Comparison of ENCODE assay signal across 9 cellular contexts in genomic region chr12:57096748-57097553, GRCh38. TPM values are rescaled to one million over a fixed set of nuclear protein-coding genes. Genes with fewer than 3 reads are reported as not detected.
A peak's percentile ranks its signal among the peaks of the same experiment; 100 is the strongest.
DNase-seq lines count a peak whose midpoint lies in the region; ATAC-seq and TF ChIP-seq lines count a peak whose summit lies in the region.
"Had no signal": no experiment of that assay in that cellular context is flagged by ENCODE, and none has a peak within 500 bp of the region (broad histone marks: within the 10 kb centered on the region; RNA-seq: fewer than 3 reads in every experiment).

No MANE protein-coding gene starts in this region.

- in situ Hi-C loops in mammary epithelial cell (cut with MboI; ENCODE audit: low sequenced_read_pairs in 2 of 2) (no loop called here), ACHN (cut with HindIII; ENCODE audit: low pct_ligation_motif_present, low pct_unique_long_range_greater_than_20kb, low sequenced_read_pairs) (no loop called here)

- H3K4me3 Mint-ChIP-seq in CD4-positive, alpha-beta memory T cell = no peak overlapping the region
- H3K4me3 Mint-ChIP-seq: effector memory CD8-positive, alpha-beta T cell had no signal

- peak overlapping the region; percentile 40 for H3K18ac ChIP-seq in neuronal stem cell (ENCODE audit: low read length)

- no peak overlapping the region for H3K4me2 ChIP-seq in mammary epithelial cell (ENCODE audit: insufficient read depth, low read depth, low read length)
- H3K4me2 ChIP-seq in neuronal stem cell (ENCODE audit: insufficient read depth, low read length, poor library complexity, severe bottlenecking) = no peak overlapping the region

- no peak overlapping the region for H3K14ac ChIP-seq in neuronal stem cell (ENCODE audit: low read length)

- H3K4me1 Mint-ChIP-seq in CD4-positive, alpha-beta memory T cell = peaks cover 13 to 36% (median 23%) of the 10 kb centered on the region in 4 donors

- H2AFZ ChIP-seq in mammary epithelial cell (ENCODE audit: low read depth, low read length) = no peak overlapping the region
- H2AFZ ChIP-seq in neuronal stem cell (ENCODE audit: low read length) = no peak overlapping the region

- no peaks in the 10 kb centered on the region for H3K27me3 ChIP-seq in CD4-positive, alpha-beta memory T cell (ENCODE audit: insufficient read depth, low read length)
- no peaks in the 10 kb centered on the region for H3K27me3 ChIP-seq in HUES64 (ENCODE audit: insufficient read depth, low read length)
- H3K27me3 ChIP-seq in mammary epithelial cell (ENCODE audit: insufficient read depth, low read length) = no peaks in the 10 kb centered on the region
- H3K27me3 ChIP-seq in neuronal stem cell (ENCODE audit: control insufficient read depth in 3 of 3, insufficient read depth in 3 of 3, low read depth in 1 of 3, low read length in 3 of 3) = no peaks in the 10 kb centered on the region

- DNase-seq in CD4-positive, alpha-beta memory T cell = no peak
- DNase-seq in mammary epithelial cell (no peak), neuronal stem cell (ENCODE audit: low spot score) (no peak), ACHN (no peak), omental fat pad (ENCODE audit: low spot score) (no peak)
- DNase-seq: effector memory CD8-positive, alpha-beta T cell; NCI-H2081 treated with DMSO at 0.1 percent for 48 hours had no signal

- intact Hi-C loops in CD4-positive, alpha-beta memory T cell (cut with micrococcal nuclease) = no loop called here
- intact Hi-C loops in mammary epithelial cell (cut with micrococcal nuclease) = loop anchor here (1.0 kb wide), 1 partner anchor 15 kb away; no protein-coding TSS in a partner anchor

- H3K79me2 ChIP-seq in mammary epithelial cell (ENCODE audit: insufficient read depth, low read length) = peaks cover 20% of the 10 kb centered on the region

- H4K20me1 ChIP-seq in mammary epithelial cell (ENCODE audit: insufficient read depth, low read length) = no peaks in the 10 kb centered on the region

- no peaks in the 10 kb centered on the region for H3K9me3 ChIP-seq in CD4-positive, alpha-beta memory T cell (ENCODE audit: control insufficient read depth in 1 of 2, low read length in 2 of 2)
- H3K9me3 ChIP-seq in HUES64 (ENCODE audit: insufficient read depth, low read depth, low read length) = no peaks in the 10 kb centered on the region
- no peaks in the 10 kb centered on the region for H3K9me3 ChIP-seq in mammary epithelial cell (replicated peaks; ENCODE audit: insufficient read depth, low read length)
- no peaks in the 10 kb centered on the region for H3K9me3 ChIP-seq in neuronal stem cell (replicated peaks in 1 of 2; ENCODE audit: control insufficient read depth in 2 of 2, insufficient read depth in 1 of 2, low read depth in 1 of 2, low read length in 2 of 2)

- H3K23ac ChIP-seq in neuronal stem cell (ENCODE audit: low read depth, low read length, poor library complexity) = peak overlapping the region; percentile 8

- no peak overlapping the region for H4K8ac ChIP-seq in neuronal stem cell (ENCODE audit: low read depth, low read length)

- no peak for TF ChIP-seq CTCF in mammary epithelial cell (conservative IDR thresholded peaks at IDR 0.05 in 1 of 2, IDR thresholded peaks at IDR 0.05 in 1 of 2; ENCODE audit: extremely low read depth in 1 of 2, insufficient read depth in 1 of 2, low read depth in 1 of 2, low read length in 2 of 2)
- no peak for TF ChIP-seq CTCF in omental fat pad (IDR thresholded peaks at IDR 0.05)

- ATAC-seq in GM21529 (IDR thresholded peaks at IDR 0.05; ENCODE audit: unreplicated experiment) = no peak
- ATAC-seq in omental fat pad (ENCODE audit: low FRiP score) = no peak
- ATAC-seq: effector memory CD8-positive, alpha-beta T cell had no signal

- H2BK12ac ChIP-seq in neuronal stem cell (ENCODE audit: low read length) = no peak overlapping the region

- peaks cover 34% of the 10 kb centered on the region for H3K4me1 ChIP-seq in CD4-positive, alpha-beta memory T cell (ENCODE audit: insufficient read depth, low read length)
- H3K4me1 ChIP-seq in HUES64 (ENCODE audit: insufficient read depth, low read length) (peaks cover 14% of the 10 kb centered on the region), mammary epithelial cell (ENCODE audit: insufficient read depth, low read length) (peaks cover 49% of the 10 kb centered on the region), neuronal stem cell (ENCODE audit: control insufficient read depth in 2 of 2, insufficient read depth in 1 of 2, low read depth in 1 of 2, low read length in 2 of 2) (peaks cover 27 to 28% of the 10 kb centered on the region in 2 donors)

- no TSS peak for BruUV-seq in mammary epithelial cell (replicated peaks; lab: Mats Ljungman, UMichigan)

- peaks cover 37 to 74% of the 10 kb centered on the region in 2 donors for H3K36me3 Mint-ChIP-seq in CD4-positive, alpha-beta memory T cell

- H2BK120ac ChIP-seq in neuronal stem cell (ENCODE audit: low read depth, low read length) = peak overlapping the region; percentile 38

- H4K91ac ChIP-seq in neuronal stem cell (ENCODE audit: low read depth, low read length, poor library complexity) = no peak overlapping the region

- dilution Hi-C loops in mammary epithelial cell (cut with HindIII; ENCODE audit: low sequenced_read_pairs) = no loop called here

- POLR2A ChIA-PET in CD4-positive, alpha-beta memory T cell (lab: Charles Lee; ENCODE audit: partially characterized antibody) = interaction anchor here (1.3 to 17.6 kb wide), 4 partner anchors 9 to 18 kb away, joined by 3 to 622 read pairs (median 24); partner anchors contain the start of genes NAB2, NEMP1 and STAT6

- no peak overlapping the region for H3K4me3 ChIP-seq in CD4-positive, alpha-beta memory T cell (ENCODE audit: low read length in 2 of 2)
- H3K4me3 ChIP-seq in HUES64 (ENCODE audit: low read length) (no peak overlapping the region), mammary epithelial cell (replicated peaks in 1 of 3; ENCODE audit: insufficient read depth in 1 of 3, low read depth in 2 of 3, low read length in 3 of 3) (no peak overlapping the region), neuronal stem cell (ENCODE audit: low read length in 2 of 2) (no peak overlapping the region)

- H3K79me1 ChIP-seq in neuronal stem cell (ENCODE audit: low read depth, low read length) = peaks cover 10% of the 10 kb centered on the region

- CTCF ChIA-PET in CD4-positive, alpha-beta memory T cell (lab: Charles Lee; ENCODE audit: partially characterized antibody) = interaction anchor here (1.5 to 11.0 kb wide), 5 partner anchors 10 to 28 kb away, joined by 3 to 184 read pairs (median 12); partner anchors contain the start of gene STAT6
- CTCF ChIA-PET in mammary epithelial cell (lab: Charles Lee; ENCODE audit: low non-redundant PET) = interaction anchor here (1.2 kb wide), 1 partner anchor 15 kb away, joined by 20 read pairs; the partner anchor contains the start of gene STAT6

- H3K4ac ChIP-seq in neuronal stem cell (ENCODE audit: low read length) = no peak overlapping the region

- no peak overlapping the region for H3K9ac ChIP-seq in HUES64 (ENCODE audit: low read depth, low read length)
- no peak overlapping the region for H3K9ac ChIP-seq in mammary epithelial cell (ENCODE audit: insufficient read depth, low read length)
- H3K9ac ChIP-seq in neuronal stem cell (ENCODE audit: low read depth, low read length, poor library complexity) = peak overlapping the region; percentile 57

- no peak overlapping the region for H3K27ac ChIP-seq in CD4-positive, alpha-beta memory T cell (ENCODE audit: low read depth, low read length)
- peak overlapping the region; percentile 10; the same call in 1 of the 2 replicates for H3K27ac ChIP-seq in HUES64 (ENCODE audit: low read depth, low read length)
- peak overlapping the region; percentile 36 for H3K27ac ChIP-seq in mammary epithelial cell (ENCODE audit: insufficient read depth, low read depth, low read length)
- no peak overlapping the region for H3K27ac ChIP-seq in neuronal stem cell (replicated peaks; ENCODE audit: low read length)

- no peak overlapping the region for H2AK5ac ChIP-seq in neuronal stem cell (ENCODE audit: low read depth, low read length)

- H3K27ac Mint-ChIP-seq in CD4-positive, alpha-beta memory T cell = peak overlapping the region in 4 of 7 donors; percentile 4 to 81 (median 35)

- peaks cover 0 to 3% (median 0%) of the 10 kb centered on the region in 8 donors for H3K9me3 Mint-ChIP-seq in CD4-positive, alpha-beta memory T cell
- H3K9me3 Mint-ChIP-seq: effector memory CD8-positive, alpha-beta T cell had no signal

- WGBS in HUES64 = 90% methylated on average over 8 of the region's 8 CpGs
- 90% methylated on average over 4 of the region's 8 CpGs for whole genome bisulfite sequencing in mammary epithelial cell (ENCODE audit: low coverage, missing lambda C conversion rate)
- WGBS in neuronal stem cell (ENCODE audit: extremely low coverage in 2 of 2, insufficient read length in 2 of 2, insufficient replicate concordance in 1 of 2), 2 donors = no CpG with 5 or more reads among the region's 8 CpGs

- H2BK15ac ChIP-seq in neuronal stem cell (ENCODE audit: low read length) = no peak overlapping the region

- no peaks in the 10 kb centered on the region for H3K27me3 Mint-ChIP-seq in CD4-positive, alpha-beta memory T cell
- H3K27me3 Mint-ChIP-seq: effector memory CD8-positive, alpha-beta T cell had no signal

- H3K36me3 ChIP-seq in CD4-positive, alpha-beta memory T cell (ENCODE audit: insufficient read depth, low read length) = peaks cover 55% of the 10 kb centered on the region
- H3K36me3 ChIP-seq in HUES64 (ENCODE audit: insufficient read depth, low read length) = peaks cover 56% of the 10 kb centered on the region
- H3K36me3 ChIP-seq in mammary epithelial cell (ENCODE audit: insufficient read depth, low read length) = peaks cover 37% of the 10 kb centered on the region
- H3K36me3 ChIP-seq in neuronal stem cell (replicated peaks in 1 of 2; ENCODE audit: control insufficient read depth in 2 of 2, insufficient read depth in 2 of 2, low read length in 2 of 2) = peaks cover 29 to 83% of the 10 kb centered on the region in 2 donors

- H2BK5ac ChIP-seq in neuronal stem cell (ENCODE audit: low read length) = peak overlapping the region; percentile 19

RNA-seq across cellular contexts. Expression of gene NAB2, which starts 8.0 kb away (rescaled TPM):
- total RNA-seq in CD4-positive, alpha-beta memory T cell = 10 to 100 TPM; 17.5 to 19.5 TPM
- 1 to 10 TPM in 1 of 2 donors, under 1 TPM in 1; 0.41 to 1.8 TPM for polyA plus RNA-seq in CD4-positive, alpha-beta memory T cell
- polyA plus RNA-seq in HUES64 (2013, experiment 1 of 2) = 16.1 TPM
- polyA plus RNA-seq in HUES64 (2013, experiment 2 of 2) = 20.5 TPM
- total RNA-seq in mammary epithelial cell (10 to 100 TPM; 33.8 to 35.3 TPM), omental fat pad (10 to 100 TPM; 15.1 to 24.7 (median 18.1) TPM)
- polyA plus RNA-seq in mammary epithelial cell = 28.4 TPM
- polyA minus RNA-seq in mammary epithelial cell = 66.6 TPM
- polyA plus RNA-seq in neuronal stem cell (2013, experiment 1 of 2) = 51.0 TPM
- polyA plus RNA-seq in neuronal stem cell (2013, experiment 2 of 2) = 47.9 TPM

RNA-seq across cellular contexts. Expression of gene STAT6, which starts 14.2 kb away (rescaled TPM):
- 100 to 1,000 TPM; 399 to 424 TPM for total RNA-seq in CD4-positive, alpha-beta memory T cell
- polyA plus RNA-seq in CD4-positive, alpha-beta memory T cell = 10 to 100 TPM; 78.4 to 91.7 TPM
- polyA plus RNA-seq in HUES64 (2013, experiment 1 of 2) = 24.3 TPM
- polyA plus RNA-seq in HUES64 (2013, experiment 2 of 2) = 28.5 TPM
- total RNA-seq in mammary epithelial cell = 100 to 1,000 TPM in 1 of 2 donors, 10 to 100 TPM in 1; 65.3 to 150 TPM
- polyA plus RNA-seq in mammary epithelial cell = 170 TPM
- polyA minus RNA-seq in mammary epithelial cell = 136 TPM
- 9.9 TPM for polyA plus RNA-seq in neuronal stem cell (2013, experiment 1 of 2)
- polyA plus RNA-seq in neuronal stem cell (2013, experiment 2 of 2) = 8.0 TPM
- 100 to 1,000 TPM; 112 to 234 (median 124) TPM for total RNA-seq in omental fat pad

RNA-seq across cellular contexts. Expression of gene NEMP1, which starts 18.4 kb away (rescaled TPM):
- total RNA-seq in CD4-positive, alpha-beta memory T cell = 10 to 100 TPM; 27.2 TPM
- 1 to 10 TPM; 4.6 to 6.5 TPM for polyA plus RNA-seq in CD4-positive, alpha-beta memory T cell
- polyA plus RNA-seq in HUES64 (2013, experiment 1 of 2) = 20.3 TPM
- polyA plus RNA-seq in HUES64 (2013, experiment 2 of 2) = 22.6 TPM
- 10 to 100 TPM in 1 of 2 donors, 1 to 10 TPM in 1; 7.3 to 31.0 TPM for total RNA-seq in mammary epithelial cell
- polyA plus RNA-seq in mammary epithelial cell = 11.4 TPM
- 22.2 TPM for polyA minus RNA-seq in mammary epithelial cell
- 31.6 TPM for polyA plus RNA-seq in neuronal stem cell (2013, experiment 1 of 2)
- polyA plus RNA-seq in neuronal stem cell (2013, experiment 2 of 2) = 33.0 TPM
- total RNA-seq in omental fat pad = 1 to 10 TPM; 4.6 to 9.8 (median 5.9) TPM

RNA-seq across cellular contexts. Expression of gene LRP1, which starts 31.3 kb away (rescaled TPM):
- total RNA-seq in CD4-positive, alpha-beta memory T cell = 10 to 100 TPM in 1 of 2 experiments, 1 to 10 TPM in 1; 9.7 to 11.6 TPM
- under 1 TPM in 1 of 2 donors, not detected in 1; 0.38 TPM for polyA plus RNA-seq in CD4-positive, alpha-beta memory T cell
- 30.2 TPM for polyA plus RNA-seq in HUES64 (2013, experiment 1 of 2)
- polyA plus RNA-seq in HUES64 (2013, experiment 2 of 2) = 32.8 TPM
- total RNA-seq in mammary epithelial cell = 10 to 100 TPM; 33.2 to 57.0 TPM
- 11.3 TPM for polyA plus RNA-seq in mammary epithelial cell
- 75.1 TPM for polyA minus RNA-seq in mammary epithelial cell
- polyA plus RNA-seq in neuronal stem cell (2013, experiment 1 of 2) = 13.3 TPM
- 12.4 TPM for polyA plus RNA-seq in neuronal stem cell (2013, experiment 2 of 2)
- 100 to 1,000 TPM; 312 to 592 (median 571) TPM for total RNA-seq in omental fat pad

RNA-seq across cellular contexts. Expression of gene MYO1A, which starts 47.0 kb away (rescaled TPM):
- total RNA-seq in CD4-positive, alpha-beta memory T cell = 1 to 10 TPM; 1.2 to 3.0 TPM
- not detected for polyA plus RNA-seq in CD4-positive, alpha-beta memory T cell
- polyA plus RNA-seq in HUES64 (2013, experiment 1 of 2) = 0.05 TPM
- polyA plus RNA-seq in HUES64 (2013, experiment 2 of 2) = not detected
- total RNA-seq in mammary epithelial cell (not detected), omental fat pad (under 1 TPM in 3 of 4 donors, not detected in 1; 0.25 to 0.74 (median 0.32) TPM)
- polyA plus RNA-seq in mammary epithelial cell = 0.03 TPM
- not detected for polyA minus RNA-seq in mammary epithelial cell
- polyA plus RNA-seq in neuronal stem cell (2013, experiment 1 of 2) = 0.04 TPM
- 0.01 TPM for polyA plus RNA-seq in neuronal stem cell (2013, experiment 2 of 2)

Comparison
In these comparisons a context has a peak if more than half of its experiments do, and no peak if none do; other contexts are left out.
1. H3K27ac ChIP-seq: peak in HUES64 (single experiment) and mammary epithelial cell (single experiment); none in CD4-positive, alpha-beta memory T cell (single experiment) and neuronal stem cell (single experiment).